18 cellular contexts compared by ENCODE assay signal in the genomic region with DNA sequence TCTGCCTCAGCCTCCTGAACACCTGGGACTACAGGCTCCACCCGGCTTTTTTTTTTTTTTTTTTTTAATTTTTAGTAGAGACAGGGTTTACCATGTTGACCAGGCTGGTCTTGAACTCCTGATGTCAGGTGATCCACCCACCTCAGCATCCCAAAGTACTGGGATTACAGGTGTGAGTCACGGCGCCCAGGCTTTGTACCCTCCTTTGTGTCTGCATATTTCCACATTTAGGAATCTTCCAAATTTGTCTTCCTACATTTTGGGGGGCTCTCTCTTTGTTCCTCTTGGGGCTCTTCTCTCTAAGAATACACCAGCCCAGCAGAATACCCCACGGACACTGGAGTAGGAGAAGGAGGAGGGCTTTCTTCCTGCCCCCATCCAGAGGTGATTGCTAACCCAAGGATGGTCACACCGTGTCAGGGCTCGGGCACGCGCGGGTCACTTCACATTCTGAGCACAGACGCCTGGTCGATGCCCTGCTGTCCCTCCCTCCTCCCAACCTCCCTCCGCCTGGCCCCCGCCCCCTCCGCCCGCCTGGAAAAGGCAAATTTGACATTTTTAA. TPM values are rescaled to one million over a fixed set of nuclear protein-coding genes. Genes with fewer than 3 reads are reported as not detected.
A peak's percentile ranks its signal among the peaks of the same experiment; 100 is the strongest.
DNase-seq lines count a peak whose midpoint lies in the region; ATAC-seq and TF ChIP-seq lines count a peak whose summit lies in the region.
"Had no signal": no experiment of that assay in that cellular context is flagged by ENCODE, and none has a peak within 500 bp of the region (broad histone marks: within the 10 kb centered on the region; RNA-seq: fewer than 3 reads in every experiment).

No MANE protein-coding gene starts in this region.

- H3K27ac ChIP-seq in right atrium auricular region, result no peak overlapping the region
- H3K27ac ChIP-seq: adrenal gland, colonic mucosa had no signal

- peak overlapping the region; percentile 29 to 54 for H3K4me3 ChIP-seq in right atrium auricular region

- no peaks in the 10 kb centered on the region for H3K36me3 Mint-ChIP-seq in WTC11
- peaks cover 0 to 7% of the 10 kb centered on the region in 2 donors for H3K36me3 Mint-ChIP-seq in naive B cell
- no peaks in the 10 kb centered on the region for H3K36me3 Mint-ChIP-seq in type B pancreatic cell
- H3K36me3 Mint-ChIP-seq in activated T-helper 1 cell treated with anti-CD3 and anti-CD28 coated beads, Interleukin-12 subunit alpha, Interleukin-12 subunit beta, Interleukin-2, Interleukin-4 antibody, amounts not matched to agents 30 ng/mL and 10 ng/mL and 1 ng/mL, durations not matched to agents 14 hours and 24 hours and 36 hours (ENCODE audit: low read depth), result no peaks in the 10 kb centered on the region

- POLR2A ChIA-PET in WTC11 (lab: Charles Lee), result no interaction called here

- H3K27ac Mint-ChIP-seq in WTC11 (no peak overlapping the region), naive B cell (peak overlapping the region in 1 of 6 donors; percentile 28), type B pancreatic cell (no peak overlapping the region)
- H3K27ac Mint-ChIP-seq in activated T-helper 1 cell treated with anti-CD3 and anti-CD28 coated beads, Interleukin-12 subunit alpha, Interleukin-12 subunit beta, Interleukin-2, Interleukin-4 antibody, amounts not matched to agents 30 ng/mL and 10 ng/mL and 1 ng/mL, durations not matched to agents 14 hours and 24 hours and 36 hours, result no peak overlapping the region
- H3K27ac Mint-ChIP-seq: activated CD4-positive, alpha-beta T cell treated with anti-CD3 and anti-CD28 coated beads, Interleukin-2, amount 10 ng/mL, durations not matched to agents 7 days and 5 days; stimulated activated naive CD8-positive, alpha-beta T cell treated with anti-CD3 and anti-CD28 coated beads, Interleukin-15, Interleukin-2, amounts not matched to agents 100 ng/mL and 50 ng/mL, for 24 hours had no signal

- peaks cover 3 to 58% of the 10 kb centered on the region in 2 donors for H3K4me1 ChIP-seq in right atrium auricular region

- H3K4me3 Mint-ChIP-seq in WTC11, result peak overlapping the region; percentile 46; the same call in 1 of the 2 replicates
- peak overlapping the region in 7 of 8 donors; percentile 45 to 89 (median 69) for H3K4me3 Mint-ChIP-seq in naive B cell
- H3K4me3 Mint-ChIP-seq in type B pancreatic cell, result peak overlapping the region; percentile 28
- H3K4me3 Mint-ChIP-seq in activated T-helper 1 cell treated with anti-CD3 and anti-CD28 coated beads, Interleukin-12 subunit alpha, Interleukin-12 subunit beta, Interleukin-2, Interleukin-4 antibody, amounts not matched to agents 30 ng/mL and 10 ng/mL and 1 ng/mL, durations not matched to agents 14 hours and 24 hours and 36 hours, result no peak overlapping the region
- H3K4me3 Mint-ChIP-seq: activated CD4-positive, alpha-beta T cell treated with anti-CD3 and anti-CD28 coated beads, Interleukin-2, amount 10 ng/mL, durations not matched to agents 7 days and 5 days; stimulated activated naive CD8-positive, alpha-beta T cell treated with anti-CD3 and anti-CD28 coated beads, Interleukin-15, Interleukin-2, amounts not matched to agents 100 ng/mL and 50 ng/mL, for 24 hours had no signal

- H3K9me3 Mint-ChIP-seq in WTC11 (no peaks in the 10 kb centered on the region), naive B cell (no peaks in the 10 kb centered on the region), type B pancreatic cell (no peaks in the 10 kb centered on the region)
- H3K9me3 Mint-ChIP-seq in activated T-helper 1 cell treated with anti-CD3 and anti-CD28 coated beads, Interleukin-12 subunit alpha, Interleukin-12 subunit beta, Interleukin-2, Interleukin-4 antibody, amounts not matched to agents 30 ng/mL and 10 ng/mL and 1 ng/mL, durations not matched to agents 14 hours and 24 hours and 36 hours, result no peaks in the 10 kb centered on the region
- H3K9me3 Mint-ChIP-seq: activated CD4-positive, alpha-beta T cell treated with anti-CD3 and anti-CD28 coated beads, Interleukin-2, amount 10 ng/mL, durations not matched to agents 7 days and 5 days; stimulated activated naive CD8-positive, alpha-beta T cell treated with anti-CD3 and anti-CD28 coated beads, Interleukin-15, Interleukin-2, amounts not matched to agents 100 ng/mL and 50 ng/mL, for 24 hours had no signal

- H3K27me3 Mint-ChIP-seq in WTC11 (ENCODE audit: low read depth) (peaks cover 99% of the 10 kb centered on the region), naive B cell (peaks cover 39 to 77% (median 49%) of the 10 kb centered on the region in 3 donors), type B pancreatic cell (peaks cover 85% of the 10 kb centered on the region)
- H3K27me3 Mint-ChIP-seq in activated T-helper 1 cell treated with anti-CD3 and anti-CD28 coated beads, Interleukin-12 subunit alpha, Interleukin-12 subunit beta, Interleukin-2, Interleukin-4 antibody, amounts not matched to agents 30 ng/mL and 10 ng/mL and 1 ng/mL, durations not matched to agents 14 hours and 24 hours and 36 hours (ENCODE audit: insufficient read depth), result peaks cover 73% of the 10 kb centered on the region

- intact Hi-C loops in Right ventricle myocardium superior (cut with DNase I), result loop anchor here (5.0 kb wide), 1 partner anchor 57 kb away; no protein-coding TSS in a partner anchor
- intact Hi-C loops in activated T-helper 1 cell treated with anti-CD3 and anti-CD28 coated beads, Interleukin-12 subunit alpha, Interleukin-12 subunit beta, Interleukin-2, Interleukin-4 antibody, amounts not matched to agents 30 ng/mL and 10 ng/mL and 1 ng/mL, durations not matched to agents 14 hours and 24 hours and 36 hours (cut with micrococcal nuclease), result loop anchor here (5.0 kb wide), 4 partner anchors 212 to 362 kb away; a partner anchor contains a TSS

- H3K36me3 ChIP-seq in right atrium auricular region, result no peaks in the 10 kb centered on the region
- H3K36me3 ChIP-seq: adrenal gland, colonic mucosa had no signal

- CTCF ChIA-PET in WTC11 (lab: Charles Lee), result interaction anchor here (2.0 to 3.9 kb wide), 3 partner anchors 12 to 236 kb away, joined by 6 to 264 read pairs (median 234); a partner anchor contains a TSS

- DNase-seq in right atrium auricular region (ENCODE audit: low spot score), result no peak
- no peak for DNase-seq in Right ventricle myocardium superior
- no peak for DNase-seq in WTC11 (ENCODE audit: low spot score)
- no peak for DNase-seq in naive B cell
- no peak for DNase-seq in type B pancreatic cell (ENCODE audit: extremely low spot score, unreplicated experiment)
- DNase-seq in mesenteric fat pad (ENCODE audit: low spot score), result no peak
- DNase-seq in activated T-helper 1 cell treated with anti-CD3 and anti-CD28 coated beads, Interleukin-12 subunit alpha, Interleukin-12 subunit beta, Interleukin-2, Interleukin-4 antibody, amounts not matched to agents 30 ng/mL and 10 ng/mL and 1 ng/mL, durations not matched to agents 14 hours and 24 hours and 36 hours (ENCODE audit: low spot score), result no peak
- DNase-seq: activated CD4-positive, alpha-beta T cell treated with anti-CD3 and anti-CD28 coated beads, Interleukin-2, amount 10 ng/mL, durations not matched to agents 7 days and 5 days; colonic mucosa; hippocampal formation; NCI-H2029 treated with DMSO at 0.1 percent for 48 hours had no signal

- H3K27me3 ChIP-seq in right atrium auricular region, result peaks cover 10 to 28% of the 10 kb centered on the region in 2 donors

- no peak for ATAC-seq in Right ventricle myocardium superior (ENCODE audit: poor library complexity)
- ATAC-seq in WTC11, result no peak
- no peak for ATAC-seq in naive B cell (ENCODE audit: low read depth in 2 of 2)
- ATAC-seq in HG03521 (IDR thresholded peaks at IDR 0.05; ENCODE audit: unreplicated experiment), result no peak
- ATAC-seq: esophagus mucosa had no signal

- TF ChIP-seq CTCF in right atrium auricular region (IDR thresholded peaks at IDR 0.05), result no peak
- no peak for TF ChIP-seq CTCF in WTC11 (IDR thresholded peaks at IDR 0.05)
- TF ChIP-seq CTCF in type B pancreatic cell (conservative IDR thresholded peaks at IDR 0.05), result no peak

- no peaks in the 10 kb centered on the region for H3K9me3 ChIP-seq in right atrium auricular region
- H3K9me3 ChIP-seq: adrenal gland, colonic mucosa had no signal

- peaks cover 41% of the 10 kb centered on the region for H3K4me1 Mint-ChIP-seq in WTC11
- H3K4me1 Mint-ChIP-seq in naive B cell, result peaks cover 39 to 55% (median 52%) of the 10 kb centered on the region in 3 donors
- H3K4me1 Mint-ChIP-seq in type B pancreatic cell (ENCODE audit: unreplicated experiment), result peaks cover 21% of the 10 kb centered on the region
- H3K4me1 Mint-ChIP-seq in activated T-helper 1 cell treated with anti-CD3 and anti-CD28 coated beads, Interleukin-12 subunit alpha, Interleukin-12 subunit beta, Interleukin-2, Interleukin-4 antibody, amounts not matched to agents 30 ng/mL and 10 ng/mL and 1 ng/mL, durations not matched to agents 14 hours and 24 hours and 36 hours (ENCODE audit: low read depth), result peaks cover 25% of the 10 kb centered on the region

RNA-seq across cellular contexts. Expression of a gene that starts 2.1 kb away (rescaled TPM):
- total RNA-seq in right atrium auricular region (1 to 10 TPM in 1 of 2 donors, under 1 TPM in 1; 0.93 to 1.2 TPM), Right ventricle myocardium superior (0.16 TPM), WTC11 (2021) (0.14 to 0.24 TPM (median 0.23 TPM) in 3 replicates), type B pancreatic cell (ENCODE audit: low replicate concordance) (3.6 and 5.0 TPM in 2 replicates), mesenteric fat pad (not detected)
- polyA plus RNA-seq in naive B cell (ENCODE audit: low read depth in 6 of 6), result not detected
- total RNA-seq in activated T-helper 1 cell treated with anti-CD3 and anti-CD28 coated beads, Interleukin-12 subunit alpha, Interleukin-12 subunit beta, Interleukin-2, Interleukin-4 antibody, amounts not matched to agents 30 ng/mL and 10 ng/mL and 1 ng/mL, durations not matched to agents 14 hours and 24 hours and 36 hours, result 0.16 TPM in 1 of 2 replicates, not detected in the other
- total RNA-seq: activated CD4-positive, alpha-beta T cell treated with anti-CD3 and anti-CD28 coated beads, Interleukin-2, amount 10 ng/mL, durations not matched to agents 7 days and 5 days; skeletal muscle tissue had no signal

RNA-seq across cellular contexts. Expression of a gene that starts 7.6 kb away (rescaled TPM):
- total RNA-seq in right atrium auricular region (not detected), Right ventricle myocardium superior (not detected), WTC11 (2021) (0.92 to 1.2 TPM (median 1.2 TPM) in 3 replicates), type B pancreatic cell (ENCODE audit: low replicate concordance) (0.17 and 1.2 TPM in 2 replicates), mesenteric fat pad (not detected)
- polyA plus RNA-seq in naive B cell (ENCODE audit: low read depth in 6 of 6), result not detected
- total RNA-seq in activated T-helper 1 cell treated with anti-CD3 and anti-CD28 coated beads, Interleukin-12 subunit alpha, Interleukin-12 subunit beta, Interleukin-2, Interleukin-4 antibody, amounts not matched to agents 30 ng/mL and 10 ng/mL and 1 ng/mL, durations not matched to agents 14 hours and 24 hours and 36 hours, result not detected in 2 replicates
- total RNA-seq: activated CD4-positive, alpha-beta T cell treated with anti-CD3 and anti-CD28 coated beads, Interleukin-2, amount 10 ng/mL, durations not matched to agents 7 days and 5 days; colonic mucosa; esophagus mucosa; liver; skeletal muscle tissue; T-helper 2 cell treated with Interferon-gamma antibody and Interleukin-4, amounts not matched to agents 100 ng/mL and 5 ng/mL, for 36 hours had no signal
- polyA plus RNA-seq: adrenal gland, liver had no signal

RNA-seq across cellular contexts. Expression of a gene that starts 21.5 kb away (rescaled TPM):
- total RNA-seq in right atrium auricular region (under 1 TPM in 1 of 2 donors, not detected in 1; 0.48 TPM), Right ventricle myocardium superior (0.67 TPM), WTC11 (2021) (78.5 to 89.2 TPM (median 80.0 TPM) in 3 replicates), type B pancreatic cell (ENCODE audit: low replicate concordance) (21.7 and 66.3 TPM in 2 replicates), mesenteric fat pad (not detected)
- 1 to 10 TPM in 1 of 6 donors, under 1 TPM in 1, not detected in 4; 0.86 to 2.1 TPM for polyA plus RNA-seq in naive B cell (ENCODE audit: low read depth in 6 of 6)
- 46.0 TPM in 2 replicates for total RNA-seq in activated T-helper 1 cell treated with anti-CD3 and anti-CD28 coated beads, Interleukin-12 subunit alpha, Interleukin-12 subunit beta, Interleukin-2, Interleukin-4 antibody, amounts not matched to agents 30 ng/mL and 10 ng/mL and 1 ng/mL, durations not matched to agents 14 hours and 24 hours and 36 hours

RNA-seq across cellular contexts. Expression of a gene that starts 22.7 kb away (rescaled TPM):
- total RNA-seq in right atrium auricular region, result 1 to 10 TPM; 4.6 to 7.6 TPM
- 7.0 TPM for total RNA-seq in Right ventricle myocardium superior
- 25.9 to 26.9 TPM (median 26.5 TPM) in 3 replicates for total RNA-seq in WTC11 (2021)
- 10 to 100 TPM in 1 of 6 donors, 1 to 10 TPM in 5; 1.9 to 11.4 (median 9.0) TPM for polyA plus RNA-seq in naive B cell (ENCODE audit: low read depth in 6 of 6)
- total RNA-seq in type B pancreatic cell (ENCODE audit: low replicate concordance), result 32.0 and 40.3 TPM in 2 replicates
- 9.9 TPM for total RNA-seq in mesenteric fat pad
- total RNA-seq in activated T-helper 1 cell treated with anti-CD3 and anti-CD28 coated beads, Interleukin-12 subunit alpha, Interleukin-12 subunit beta, Interleukin-2, Interleukin-4 antibody, amounts not matched to agents 30 ng/mL and 10 ng/mL and 1 ng/mL, durations not matched to agents 14 hours and 24 hours and 36 hours, result 11.6 and 12.0 TPM in 2 replicates

RNA-seq across cellular contexts. Expression of a gene that starts 49.6 kb away (rescaled TPM):
- total RNA-seq in right atrium auricular region (under 1 TPM in 1 of 2 donors, not detected in 1; 0.75 TPM), Right ventricle myocardium superior (not detected), WTC11 (2021) (0.73 to 2.4 TPM (median 1.7 TPM) in 3 replicates), type B pancreatic cell (ENCODE audit: low replicate concordance) (1.8 and 7.3 TPM in 2 replicates), mesenteric fat pad (0.55 TPM)
- polyA plus RNA-seq in naive B cell (ENCODE audit: low read depth in 6 of 6), result not detected
- 0.20 TPM in 1 of 2 replicates, not detected in the other for total RNA-seq in activated T-helper 1 cell treated with anti-CD3 and anti-CD28 coated beads, Interleukin-12 subunit alpha, Interleukin-12 subunit beta, Interleukin-2, Interleukin-4 antibody, amounts not matched to agents 30 ng/mL and 10 ng/mL and 1 ng/mL, durations not matched to agents 14 hours and 24 hours and 36 hours
- total RNA-seq: activated CD4-positive, alpha-beta T cell treated with anti-CD3 and anti-CD28 coated beads, Interleukin-2, amount 10 ng/mL, durations not matched to agents 7 days and 5 days; liver; T-helper 2 cell treated with Interferon-gamma antibody and Interleukin-4, amounts not matched to agents 100 ng/mL and 5 ng/mL, for 36 hours had no signal

Comparison
In these comparisons a context has a peak if more than half of its experiments do, and no peak if none do; other contexts are left out.
1. RNA of a gene that starts 21.5 kb away (total RNA-seq): 78.5 to 89.2 TPM in WTC11, 21.7 to 66.3 TPM in type B pancreatic cell and 46.0 TPM in activated T-helper 1 cell treated with anti-CD3 and anti-CD28 coated beads, Interleukin-12 subunit alpha, Interleukin-12 subunit beta, Interleukin-2, Interleukin-4 antibody, amounts not matched to agents 30 ng/mL and 10 ng/mL and 1 ng/mL, durations not matched to agents 14 hours and 24 hours and 36 hours; 0.67 TPM in Right ventricle myocardium superior (single experiment), 0.48 TPM in right atrium auricular region and not detected in mesenteric fat pad (single experiment); every median in the first group is over 10 times any median in the second.